Comparison of ENCODE assay signal across 12 cellular contexts in genomic region chr9:127614961-127615360, GRCh38.
"Had no signal": no experiment of that assay in that cellular context is flagged by ENCODE, and none has a peak within 500 bp of the region (broad histone marks: within the 10 kb centered on the region; RNA-seq: fewer than 3 reads in every experiment).

No MANE protein-coding gene starts in this region.

- H3K27ac Mint-ChIP-seq: activated CD4-positive, alpha-beta memory T cell treated with anti-CD3 and anti-CD28 coated beads, Interleukin-2, amount 10 ng/mL, durations not matched to agents 7 days and 5 days; activated naive CD8-positive, alpha-beta T cell treated with anti-CD3 and anti-CD28 coated beads, Interleukin-2, amount 10 ng/mL, durations not matched to agents 7 days and 5 days; nephron progenitor cell; stimulated activated naive CD8-positive, alpha-beta T cell treated with anti-CD3 and anti-CD28 coated beads, Interleukin-15, amount 100 ng/mL, for 72 hours had no signal

- H3K4me3 Mint-ChIP-seq: activated CD4-positive, alpha-beta memory T cell treated with anti-CD3 and anti-CD28 coated beads, Interleukin-2, amount 10 ng/mL, durations not matched to agents 7 days and 5 days; activated naive CD8-positive, alpha-beta T cell treated with anti-CD3 and anti-CD28 coated beads, Interleukin-2, amount 10 ng/mL, durations not matched to agents 7 days and 5 days; stimulated activated naive CD8-positive, alpha-beta T cell treated with anti-CD3 and anti-CD28 coated beads, Interleukin-15, amount 100 ng/mL, for 72 hours had no signal

- DNase-seq: activated CD4-positive, alpha-beta memory T cell treated with anti-CD3 and anti-CD28 coated beads, Interleukin-2, amount 10 ng/mL, durations not matched to agents 7 days and 5 days; activated naive CD8-positive, alpha-beta T cell treated with anti-CD3 and anti-CD28 coated beads, Interleukin-2, amount 10 ng/mL, durations not matched to agents 7 days and 5 days; activated T-cell treated with anti-CD3 and anti-CD28 coated beads, Interleukin-2, amount 50 U/mL, for 48 hours; cortex of kidney; left lung; nephron progenitor cell; stimulated activated CD4-positive, alpha-beta T cell treated with anti-CD3 and anti-CD28 coated beads, Interleukin-4, amount 100 ng/mL, for 24 hours; stimulated activated naive CD8-positive, alpha-beta T cell treated with anti-CD3 and anti-CD28 coated beads, Interleukin-15, amount 100 ng/mL, for 72 hours; T-helper 1 cell had no signal

- ATAC-seq: left lung; stimulated activated naive CD8-positive, alpha-beta T cell treated with anti-CD3 and anti-CD28 coated beads, Interleukin-15, amount 100 ng/mL, for 72 hours had no signal

- H3K36me3 ChIP-seq: left lung, thoracic aorta, uterus had no signal

- H3K27me3 ChIP-seq: uterus had no signal

- H3K9me3 Mint-ChIP-seq: activated CD4-positive, alpha-beta memory T cell treated with anti-CD3 and anti-CD28 coated beads, Interleukin-2, amount 10 ng/mL, durations not matched to agents 7 days and 5 days; activated naive CD8-positive, alpha-beta T cell treated with anti-CD3 and anti-CD28 coated beads, Interleukin-2, amount 10 ng/mL, durations not matched to agents 7 days and 5 days; stimulated activated naive CD8-positive, alpha-beta T cell treated with anti-CD3 and anti-CD28 coated beads, Interleukin-15, amount 100 ng/mL, for 72 hours had no signal

- H3K36me3 Mint-ChIP-seq: activated naive CD8-positive, alpha-beta T cell treated with anti-CD3 and anti-CD28 coated beads, Interleukin-2, amount 10 ng/mL, durations not matched to agents 7 days and 5 days had no signal

- H3K4me3 ChIP-seq: left lung, thoracic aorta, uterus had no signal

- H3K9me3 ChIP-seq: left lung, thoracic aorta, uterus had no signal

- H3K27ac ChIP-seq: left lung, thoracic aorta, VCaP had no signal
